Comparison of ENCODE assay signal across 1 cellular context in the genomic region with DNA sequence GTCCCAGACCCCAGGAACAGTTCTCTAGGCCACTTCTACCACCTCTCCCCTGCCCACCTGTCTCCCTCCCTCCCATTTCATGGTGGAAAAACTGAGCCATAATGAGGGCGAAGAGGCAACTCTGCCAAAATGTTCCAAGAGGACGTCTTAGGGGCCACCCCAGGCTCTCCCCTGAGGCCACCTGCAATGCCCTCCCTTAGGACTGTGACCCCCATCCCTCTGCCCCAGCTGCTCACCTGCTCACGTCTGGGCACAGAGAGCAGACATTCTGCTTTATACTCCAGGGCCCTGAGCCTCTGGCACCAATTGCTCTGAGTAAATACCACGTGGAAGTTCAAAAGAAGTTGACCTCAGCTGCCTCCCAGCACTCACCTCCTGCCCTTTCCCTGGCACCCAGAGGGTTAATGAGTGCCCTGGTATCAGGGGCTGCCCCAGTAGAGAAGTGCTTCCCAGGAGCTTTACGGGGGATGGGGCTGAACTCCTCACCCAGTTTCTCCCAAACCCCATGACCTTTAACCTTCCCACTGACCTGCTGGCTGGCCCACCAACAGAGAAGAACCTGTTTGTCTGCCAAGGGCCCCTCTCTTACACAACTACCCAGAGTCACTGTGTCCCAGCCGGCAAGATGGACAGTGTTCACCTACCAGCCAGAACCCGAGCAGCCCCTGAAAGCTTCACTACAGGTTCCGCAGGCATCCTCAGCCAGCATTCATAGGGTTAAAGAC.
TF ChIP-seq lines count a peak whose summit lies in the region.

No MANE protein-coding gene starts in this region.

TF ChIP-seq in IMR-90, 13 proteins besides CTCF, POLR2A, EP300 and RAD21:
- no peak for TF ChIP-seq MXI1 (IDR thresholded peaks at IDR 0.05; ENCODE audit: borderline replicate concordance, low read depth, low read length)
- no peak for TF ChIP-seq NFE2L2 (IDR thresholded peaks at IDR 0.05; ENCODE audit: low read depth, low read length)
- no peak for TF ChIP-seq MAZ (IDR thresholded peaks at IDR 0.05; ENCODE audit: borderline replicate concordance, low read depth, low read length)
- TF ChIP-seq MAFK (IDR thresholded peaks at IDR 0.05; ENCODE audit: low read depth, low read length) = no peak
- TF ChIP-seq, protein P1, sequence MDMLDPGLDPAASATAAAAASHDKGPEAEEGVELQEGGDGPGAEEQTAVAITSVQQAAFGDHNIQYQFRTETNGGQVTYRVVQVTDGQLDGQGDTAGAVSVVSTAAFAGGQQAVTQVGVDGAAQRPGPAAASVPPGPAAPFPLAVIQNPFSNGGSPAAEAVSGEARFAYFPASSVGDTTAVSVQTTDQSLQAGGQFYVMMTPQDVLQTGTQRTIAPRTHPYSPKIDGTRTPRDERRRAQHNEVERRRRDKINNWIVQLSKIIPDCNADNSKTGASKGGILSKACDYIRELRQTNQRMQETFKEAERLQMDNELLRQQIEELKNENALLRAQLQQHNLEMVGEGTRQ (IDR thresholded peaks at IDR 0.05; ENCODE audit: low read depth, low read length) = no peak
- no peak for TF ChIP-seq FOS (IDR thresholded peaks at IDR 0.05; ENCODE audit: low read depth, low read length)
- TF ChIP-seq CEBPB (IDR thresholded peaks at IDR 0.05; ENCODE audit: low read depth, low read length) = no peak
